8 cellular contexts compared by ENCODE assay signal in the genomic region with DNA sequence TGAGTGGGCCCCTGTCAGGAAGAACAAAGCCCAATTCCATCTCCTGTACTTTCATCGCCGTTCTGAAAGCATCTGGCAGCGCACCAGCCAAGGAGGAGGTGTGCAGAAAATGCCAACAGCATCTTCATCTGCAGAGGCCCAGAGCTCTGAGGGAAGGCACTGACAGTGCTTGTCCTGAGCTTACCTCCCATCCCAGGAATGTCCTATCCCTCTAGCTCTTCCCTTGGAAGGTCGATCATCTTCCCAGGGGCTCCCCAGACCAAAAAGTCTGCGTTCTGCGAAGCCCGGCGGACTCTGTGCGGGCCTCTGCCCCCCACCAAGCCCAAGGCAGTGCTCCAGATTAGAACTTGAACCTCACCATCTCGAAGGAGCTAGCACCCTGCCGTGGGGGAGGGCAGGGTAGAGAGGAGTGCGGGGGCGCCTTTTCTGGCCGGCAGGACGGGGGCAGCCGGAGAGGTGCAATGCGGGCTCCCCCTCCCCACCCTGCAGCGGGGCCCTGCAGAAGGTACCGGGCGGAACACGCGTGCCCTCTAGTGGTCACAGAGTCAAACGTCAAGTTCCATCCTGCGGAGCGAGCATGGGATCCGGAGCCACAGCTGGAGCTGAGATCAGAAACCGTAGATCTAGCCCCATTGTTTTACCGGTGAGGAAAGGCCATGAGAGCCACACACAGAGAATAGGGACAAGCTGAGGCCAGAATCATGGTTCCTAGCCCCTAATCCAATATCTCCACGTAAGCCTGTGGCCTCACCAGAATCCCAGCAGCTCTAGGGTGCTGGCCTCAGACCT. TPM values are rescaled to one million over a fixed set of nuclear protein-coding genes. Genes with fewer than 3 reads are reported as not detected.
A peak's percentile ranks its signal among the peaks of the same experiment; 100 is the strongest.
DNase-seq lines count a peak whose midpoint lies in the region; ATAC-seq, FAIRE-seq and TF ChIP-seq lines count a peak whose summit lies in the region.

No MANE protein-coding gene starts in this region.

- peaks cover 38% of the 10 kb centered on the region for H3K27me3 Mint-ChIP-seq in activated CD8-positive, alpha-beta memory T cell treated with anti-CD3 and anti-CD28 coated beads, Interleukin-2, amount 10 ng/mL, durations not matched to agents 7 days and 5 days
- peaks cover 85% of the 10 kb centered on the region for H3K27me3 Mint-ChIP-seq in mesothelial cell of epicardium (ENCODE audit: low read depth)

- TF ChIP-seq CTCF in endothelial cell of umbilical vein (IDR thresholded peaks at IDR 0.05; ENCODE audit: extremely low read depth in 1 of 2, insufficient read depth in 1 of 2, low read depth in 1 of 2, low read length in 2 of 2) (peak; percentile 75 to 91), mesothelial cell of epicardium (IDR thresholded peaks at IDR 0.05; ENCODE audit: unreplicated experiment) (peak; percentile 93)

- H3K4me1 ChIP-seq in BLaER1 treated with 17β-estradiol and CSF1 and Interleukin-3, amounts not matched to agents 10 nM and 100 nM = peaks cover 7 to 21% (median 13%) of the 10 kb centered on the region in 10 experiments; a peak in 19 of 20 replicates
- H3K4me1 ChIP-seq in endothelial cell of umbilical vein (ENCODE audit: control insufficient read depth, extremely low read depth, insufficient read depth, low read length) = no peaks in the 10 kb centered on the region

- no peak overlapping the region for H3K27ac ChIP-seq in BLaER1 treated with 17β-estradiol and CSF1 and Interleukin-3, amounts not matched to agents 10 nM and 100 nM
- H3K27ac ChIP-seq in endothelial cell of umbilical vein (ENCODE audit: insufficient read depth, low read depth, low read length) = no peak overlapping the region

- no peaks in the 10 kb centered on the region for H3K9me3 ChIP-seq in BLaER1 treated with 17β-estradiol and CSF1 and Interleukin-3, amounts not matched to agents 10 nM and 100 nM (replicated peaks in 1 of 11)
- H3K9me3 ChIP-seq in endothelial cell of umbilical vein (replicated peaks; ENCODE audit: control insufficient read depth, insufficient read depth, low read length) = no peaks in the 10 kb centered on the region

- no peak overlapping the region; a peak in 1 of 22 replicates for H3K9ac ChIP-seq in BLaER1 treated with 17β-estradiol and CSF1 and Interleukin-3, amounts not matched to agents 10 nM and 100 nM
- H3K9ac ChIP-seq in endothelial cell of umbilical vein (replicated peaks; ENCODE audit: extremely low read depth, insufficient read depth, low read length) = no peak overlapping the region

- H3K36me3 Mint-ChIP-seq in activated CD8-positive, alpha-beta memory T cell treated with anti-CD3 and anti-CD28 coated beads, Interleukin-2, amount 10 ng/mL, durations not matched to agents 7 days and 5 days = no peaks in the 10 kb centered on the region
- H3K36me3 Mint-ChIP-seq in mesothelial cell of epicardium = no peaks in the 10 kb centered on the region

- BruUV-seq in endothelial cell of umbilical vein (replicated peaks; lab: Mats Ljungman, UMichigan) = no TSS peak

- H3K4me3 ChIP-seq in BLaER1 treated with 17β-estradiol and CSF1 and Interleukin-3, amounts not matched to agents 10 nM and 100 nM = no peak overlapping the region
- no peak overlapping the region for H3K4me3 ChIP-seq in endothelial cell of umbilical vein (replicated peaks in 1 of 3; ENCODE audit: insufficient read depth in 1 of 3, low read depth in 1 of 3, low read length in 3 of 3)

- POLR2A ChIA-PET in endothelial cell of umbilical vein (lab: Charles Lee) = no interaction called here

- H3K9me1 ChIP-seq in endothelial cell of umbilical vein (replicated peaks; ENCODE audit: control insufficient read depth, extremely low read depth, insufficient read depth, low read length) = no peaks in the 10 kb centered on the region

- H3K9me3 Mint-ChIP-seq in activated CD8-positive, alpha-beta memory T cell treated with anti-CD3 and anti-CD28 coated beads, Interleukin-2, amount 10 ng/mL, durations not matched to agents 7 days and 5 days (ENCODE audit: low read depth) = no peaks in the 10 kb centered on the region
- H3K9me3 Mint-ChIP-seq in mesothelial cell of epicardium = no peaks in the 10 kb centered on the region

- H3K79me2 ChIP-seq in endothelial cell of umbilical vein (ENCODE audit: control insufficient read depth, insufficient read depth, low read length) = no peaks in the 10 kb centered on the region

- no peaks in the 10 kb centered on the region for H3K36me3 ChIP-seq in BLaER1 treated with 17β-estradiol and CSF1 and Interleukin-3, amounts not matched to agents 10 nM and 100 nM
- H3K36me3 ChIP-seq in endothelial cell of umbilical vein (ENCODE audit: control insufficient read depth in 2 of 2, extremely low read depth in 1 of 2, insufficient read depth in 2 of 2, low read length in 2 of 2) = no peaks in the 10 kb centered on the region

- no peak overlapping the region for H3K4me3 Mint-ChIP-seq in activated CD8-positive, alpha-beta memory T cell treated with anti-CD3 and anti-CD28 coated beads, Interleukin-2, amount 10 ng/mL, durations not matched to agents 7 days and 5 days
- H3K4me3 Mint-ChIP-seq in mesothelial cell of epicardium = no peak overlapping the region

- DNase-seq in HCEC 1CT (peak; percentile 37), NCI-H82 treated with DMSO at 0.1 percent for 48 hours (lab: John Stamatoyannopoulos, UW; ENCODE audit: unreplicated experiment) (peak; percentile 27), endothelial cell of umbilical vein (ENCODE audit: low read depth, low spot score) (peak; percentile 61), mesothelial cell of epicardium (ENCODE audit: low spot score in 2 of 2, unreplicated experiment in 2 of 2) (peak; percentile 58 to 80)
- DNase-seq in activated CD8-positive, alpha-beta memory T cell treated with anti-CD3 and anti-CD28 coated beads, Interleukin-2, amount 10 ng/mL, durations not matched to agents 7 days and 5 days = peak; percentile 77
- peak; percentile 56 to 59 for DNase-seq in stimulated activated CD8-positive, alpha-beta memory T cell treated with anti-CD3 and anti-CD28 coated beads, Interleukin-2, amount 100 ng/mL, for 48 hours (ENCODE audit: low read depth in 2 of 2)

- H3K4me2 ChIP-seq in BLaER1 treated with 17β-estradiol and CSF1 and Interleukin-3, amounts not matched to agents 10 nM and 100 nM = peak overlapping the region in 7 of 11 experiments; percentile 6 to 37 (median 20); a peak in 6 of 22 replicates
- H3K4me2 ChIP-seq in endothelial cell of umbilical vein (ENCODE audit: insufficient read depth, low read length) = no peak overlapping the region

- peaks cover 2% of the 10 kb centered on the region for H3K4me1 Mint-ChIP-seq in activated CD8-positive, alpha-beta memory T cell treated with anti-CD3 and anti-CD28 coated beads, Interleukin-2, amount 10 ng/mL, durations not matched to agents 7 days and 5 days
- H3K4me1 Mint-ChIP-seq in mesothelial cell of epicardium = peaks cover 27% of the 10 kb centered on the region

- no peaks in the 10 kb centered on the region; a peak in 1 of 22 replicates for H4K20me1 ChIP-seq in BLaER1 treated with 17β-estradiol and CSF1 and Interleukin-3, amounts not matched to agents 10 nM and 100 nM
- H4K20me1 ChIP-seq in endothelial cell of umbilical vein (replicated peaks; ENCODE audit: control insufficient read depth, extremely low read depth, insufficient read depth, low read length) = no peaks in the 10 kb centered on the region

- H3K27ac Mint-ChIP-seq in activated CD8-positive, alpha-beta memory T cell treated with anti-CD3 and anti-CD28 coated beads, Interleukin-2, amount 10 ng/mL, durations not matched to agents 7 days and 5 days = no peak overlapping the region
- H3K27ac Mint-ChIP-seq in mesothelial cell of epicardium = no peak overlapping the region

- ATAC-seq in activated CD8-positive, alpha-beta memory T cell treated with anti-CD3 and anti-CD28 coated beads, Interleukin-2, amount 10 ng/mL, durations not matched to agents 7 days and 5 days = peak; percentile 87
- no peak for ATAC-seq in HG03139 (IDR thresholded peaks at IDR 0.05; ENCODE audit: unreplicated experiment)

- CTCF ChIA-PET in activated CD8-positive, alpha-beta memory T cell treated with anti-CD3 and anti-CD28 coated beads, Interleukin-2, amount 10 ng/mL, durations not matched to agents 7 days and 5 days (lab: Charles Lee) = interaction anchor here (0.7 to 6.3 kb wide), 71 partner anchors 9 to 745 kb away, joined by 3 to 88 read pairs (median 4); partner anchors contain the start of genes ARCN1, CD3E, FXYD2 and MPZL2
- CTCF ChIA-PET in endothelial cell of umbilical vein (lab: Charles Lee) = interaction anchor here (0.5 to 4.7 kb wide), 41 partner anchors 8 to 745 kb away, joined by 3 to 112 read pairs (median 4); partner anchors contain the start of genes MPZL2 and SCN4B

- dilution Hi-C loops in endothelial cell of umbilical vein (cut with MboI; ENCODE audit: extremely low pct_ligation_motif_present, low sequenced_read_pairs) = no loop called here

- H3K27me3 ChIP-seq in BLaER1 treated with 17β-estradiol and CSF1 and Interleukin-3, amounts not matched to agents 10 nM and 100 nM = no peaks in the 10 kb centered on the region; a peak in 1 of 22 replicates
- peaks cover 15 to 31% of the 10 kb centered on the region in 2 experiments for H3K27me3 ChIP-seq in endothelial cell of umbilical vein (ENCODE audit: control insufficient read depth in 2 of 2, insufficient read depth in 2 of 2, low read length in 2 of 2)

- FAIRE-seq in endothelial cell of umbilical vein (lab: Jason Lieb, UNC) = peak; percentile 62

- intact Hi-C loops in endothelial cell of umbilical vein (cut with micrococcal nuclease) = loop anchor here (1.0 kb wide), 1 partner anchor 26 kb away; no protein-coding TSS in a partner anchor

- no peak overlapping the region for H2AFZ ChIP-seq in endothelial cell of umbilical vein (ENCODE audit: low read depth, low read length)

- no peak for TF ChIP-seq POLR2A in endothelial cell of umbilical vein (IDR thresholded peaks at IDR 0.05; ENCODE audit: low read depth, low read length)

RNA-seq across cellular contexts. Expression of gene SCN2B, which starts 5.0 kb away (rescaled TPM):
- not detected for total RNA-seq in activated CD8-positive, alpha-beta memory T cell treated with anti-CD3 and anti-CD28 coated beads, Interleukin-2, amount 10 ng/mL, durations not matched to agents 7 days and 5 days
- total RNA-seq in endothelial cell of umbilical vein (not detected in 2 replicates), mesothelial cell of epicardium (2.3 to 2.5 TPM (median 2.4 TPM) in 3 replicates)
- not detected in 2 replicates for polyA plus RNA-seq in endothelial cell of umbilical vein
- polyA plus RNA-seq in endothelial cell of umbilical vein (2011; cell fraction: cytosol; rRNA removed) = not detected in 2 replicates
- not detected in 2 replicates for polyA plus RNA-seq in endothelial cell of umbilical vein (2011; cell fraction: nucleus; rRNA removed)
- polyA plus RNA-seq in endothelial cell of umbilical vein (2012) = not detected in 2 replicates
- polyA minus RNA-seq in endothelial cell of umbilical vein = not detected in 2 replicates
- not detected for polyA minus RNA-seq in endothelial cell of umbilical vein (2011; cell fraction: cytosol; rRNA and poly(A)+ RNA removed)
- polyA minus RNA-seq in endothelial cell of umbilical vein (2011; cell fraction: nucleus; rRNA and poly(A)+ RNA removed) = not detected in 2 replicates

RNA-seq across cellular contexts. Expression of gene SCN4B, which starts 18.8 kb away (rescaled TPM):
- under 1 TPM in 1 of 2 experiments, not detected in 1; 0.54 TPM for total RNA-seq in activated CD8-positive, alpha-beta memory T cell treated with anti-CD3 and anti-CD28 coated beads, Interleukin-2, amount 10 ng/mL, durations not matched to agents 7 days and 5 days
- total RNA-seq in endothelial cell of umbilical vein (0.13 and 0.23 TPM in 2 replicates), mesothelial cell of epicardium (1.2 to 1.9 TPM (median 1.5 TPM) in 3 replicates)
- 0.05 and 0.06 TPM in 2 replicates for polyA plus RNA-seq in endothelial cell of umbilical vein
- 0.05 and 0.10 TPM in 2 replicates for polyA plus RNA-seq in endothelial cell of umbilical vein (2011; cell fraction: cytosol; rRNA removed)
- 0.13 and 0.17 TPM in 2 replicates for polyA plus RNA-seq in endothelial cell of umbilical vein (2011; cell fraction: nucleus; rRNA removed)
- 0.35 and 0.53 TPM in 2 replicates for polyA plus RNA-seq in endothelial cell of umbilical vein (2012)
- polyA minus RNA-seq in endothelial cell of umbilical vein = 0.06 and 0.17 TPM in 2 replicates
- polyA minus RNA-seq in endothelial cell of umbilical vein (2011; cell fraction: cytosol; rRNA and poly(A)+ RNA removed) = not detected
- polyA minus RNA-seq in endothelial cell of umbilical vein (2011; cell fraction: nucleus; rRNA and poly(A)+ RNA removed) = 0.10 TPM in 1 of 2 replicates, not detected in the other

RNA-seq across cellular contexts. Expression of gene JAML, which starts 53.3 kb away (rescaled TPM):
- total RNA-seq in activated CD8-positive, alpha-beta memory T cell treated with anti-CD3 and anti-CD28 coated beads, Interleukin-2, amount 10 ng/mL, durations not matched to agents 7 days and 5 days = 100 to 1,000 TPM; 139 to 142 TPM
- total RNA-seq in endothelial cell of umbilical vein = 0.35 and 0.39 TPM in 2 replicates
- 0.04 TPM in 1 of 2 replicates, not detected in the other for polyA plus RNA-seq in endothelial cell of umbilical vein
- not detected in 2 replicates for polyA plus RNA-seq in endothelial cell of umbilical vein (2011; cell fraction: cytosol; rRNA removed)
- polyA plus RNA-seq in endothelial cell of umbilical vein (2011; cell fraction: nucleus; rRNA removed) = 0.10 and 0.37 TPM in 2 replicates
- polyA plus RNA-seq in endothelial cell of umbilical vein (2012) = 0.18 TPM in 1 of 2 replicates, not detected in the other
- 0.17 TPM in 1 of 2 replicates, not detected in the other for polyA minus RNA-seq in endothelial cell of umbilical vein
- not detected for polyA minus RNA-seq in endothelial cell of umbilical vein (2011; cell fraction: cytosol; rRNA and poly(A)+ RNA removed)
- 0.14 TPM in 1 of 2 replicates, not detected in the other for polyA minus RNA-seq in endothelial cell of umbilical vein (2011; cell fraction: nucleus; rRNA and poly(A)+ RNA removed)
- total RNA-seq in mesothelial cell of epicardium = not detected in 3 replicates

Comparison
In these comparisons a context has a peak if more than half of its experiments do, and no peak if none do; other contexts are left out.
1. DNase-seq: peak in every context shown above with its lines; median percentile 77 in activated CD8-positive, alpha-beta memory T cell treated with anti-CD3 and anti-CD28 coated beads, Interleukin-2, amount 10 ng/mL, durations not matched to agents 7 days and 5 days; 69 in mesothelial cell of epicardium; 61 in endothelial cell of umbilical vein; 58 in stimulated activated CD8-positive, alpha-beta memory T cell treated with anti-CD3 and anti-CD28 coated beads, Interleukin-2, amount 100 ng/mL, for 48 hours; 37 in HCEC 1CT; 27 in NCI-H82 treated with DMSO at 0.1 percent for 48 hours.
2. RNA of gene JAML, which starts 53.3 kb away (total RNA-seq): 139 to 142 TPM in activated CD8-positive, alpha-beta memory T cell treated with anti-CD3 and anti-CD28 coated beads, Interleukin-2, amount 10 ng/mL, durations not matched to agents 7 days and 5 days; 0.35 to 0.39 TPM in endothelial cell of umbilical vein and not detected in mesothelial cell of epicardium; every median in the first group is over 100 times any median in the second.